ENCODE assay signal across 1 cellular context in the genomic region with DNA sequence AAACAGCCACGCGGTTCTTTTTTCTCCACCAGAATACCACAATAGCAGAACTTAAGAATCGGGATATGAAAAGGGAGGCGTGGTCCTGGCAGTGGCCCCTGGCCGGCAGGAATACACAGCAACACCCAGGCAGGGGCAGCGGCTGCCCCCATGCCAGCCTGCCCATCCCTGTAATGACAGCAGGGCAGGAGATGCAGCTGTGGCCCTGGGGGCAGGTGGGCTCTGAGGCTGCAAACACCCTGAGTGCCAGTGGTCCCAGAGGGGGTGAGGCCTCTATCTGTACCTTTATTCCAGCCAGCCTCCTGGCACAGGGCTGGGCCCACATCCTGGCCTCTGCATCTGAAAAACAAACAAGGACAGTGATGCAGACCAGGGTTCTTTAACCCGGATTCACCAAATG.
TF ChIP-seq lines count a peak whose summit lies in the region.

No MANE protein-coding gene starts in this region.

TF ChIP-seq in GM12878, 131 proteins besides CTCF, POLR2A, EP300 and RAD21:
- TF ChIP-seq, protein P1, sequence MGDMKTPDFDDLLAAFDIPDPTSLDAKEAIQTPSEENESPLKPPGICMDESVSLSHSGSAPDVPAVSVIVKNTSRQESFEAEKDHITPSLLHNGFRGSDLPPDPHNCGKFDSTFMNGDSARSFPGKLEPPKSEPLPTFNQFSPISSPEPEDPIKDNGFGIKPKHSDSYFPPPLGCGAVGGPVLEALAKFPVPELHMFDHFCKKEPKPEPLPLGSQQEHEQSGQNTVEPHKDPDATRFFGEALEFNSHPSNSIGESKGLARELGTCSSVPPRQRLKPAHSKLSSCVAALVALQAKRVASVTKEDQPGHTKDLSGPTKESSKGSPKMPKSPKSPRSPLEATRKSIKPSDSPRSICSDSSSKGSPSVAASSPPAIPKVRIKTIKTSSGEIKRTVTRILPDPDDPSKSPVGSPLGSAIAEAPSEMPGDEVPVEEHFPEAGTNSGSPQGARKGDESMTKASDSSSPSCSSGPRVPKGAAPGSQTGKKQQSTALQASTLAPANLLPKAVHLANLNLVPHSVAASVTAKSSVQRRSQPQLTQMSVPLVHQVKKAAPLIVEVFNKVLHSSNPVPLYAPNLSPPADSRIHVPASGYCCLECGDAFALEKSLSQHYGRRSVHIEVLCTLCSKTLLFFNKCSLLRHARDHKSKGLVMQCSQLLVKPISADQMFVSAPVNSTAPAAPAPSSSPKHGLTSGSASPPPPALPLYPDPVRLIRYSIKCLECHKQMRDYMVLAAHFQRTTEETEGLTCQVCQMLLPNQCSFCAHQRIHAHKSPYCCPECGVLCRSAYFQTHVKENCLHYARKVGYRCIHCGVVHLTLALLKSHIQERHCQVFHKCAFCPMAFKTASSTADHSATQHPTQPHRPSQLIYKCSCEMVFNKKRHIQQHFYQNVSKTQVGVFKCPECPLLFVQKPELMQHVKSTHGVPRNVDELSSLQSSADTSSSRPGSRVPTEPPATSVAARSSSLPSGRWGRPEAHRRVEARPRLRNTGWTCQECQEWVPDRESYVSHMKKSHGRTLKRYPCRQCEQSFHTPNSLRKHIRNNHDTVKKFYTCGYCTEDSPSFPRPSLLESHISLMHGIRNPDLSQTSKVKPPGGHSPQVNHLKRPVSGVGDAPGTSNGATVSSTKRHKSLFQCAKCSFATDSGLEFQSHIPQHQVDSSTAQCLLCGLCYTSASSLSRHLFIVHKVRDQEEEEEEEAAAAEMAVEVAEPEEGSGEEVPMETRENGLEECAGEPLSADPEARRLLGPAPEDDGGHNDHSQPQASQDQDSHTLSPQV (IDR thresholded peaks at IDR 0.05) = no peak
- TF ChIP-seq TCF12 (IDR thresholded peaks at IDR 0.05; ENCODE audit: low read depth, low read length) (no peak), JUND (IDR thresholded peaks at IDR 0.05; ENCODE audit: low read depth, low read length) (no peak), SUPT20H (IDR thresholded peaks at IDR 0.05; ENCODE audit: borderline replicate concordance, control insufficient read depth, low read depth, low read length) (no peak), NFXL1 (IDR thresholded peaks at IDR 0.05; ENCODE audit: borderline replicate concordance) (no peak), SUZ12 (IDR thresholded peaks at IDR 0.05; ENCODE audit: unreplicated experiment) (no peak), CBFB (IDR thresholded peaks at IDR 0.05; ENCODE audit: low read depth) (no peak), YY1 (IDR thresholded peaks at IDR 0.05; ENCODE audit: low read depth, low read length) (no peak), HDGF (IDR thresholded peaks at IDR 0.05) (no peak), TCF7 (IDR thresholded peaks at IDR 0.05; ENCODE audit: borderline replicate concordance) (no peak), TAF1 (IDR thresholded peaks at IDR 0.05; ENCODE audit: borderline replicate concordance, low read depth, low read length) (no peak), ZNF207 (IDR thresholded peaks at IDR 0.05; ENCODE audit: borderline replicate concordance) (no peak), TBL1XR1 (IDR thresholded peaks at IDR 0.05; ENCODE audit: low read depth, low read length) (no peak), SIX5 (IDR thresholded peaks at IDR 0.05; ENCODE audit: low read depth, low read length, severe bottlenecking) (no peak)
- TF ChIP-seq, protein P2, sequence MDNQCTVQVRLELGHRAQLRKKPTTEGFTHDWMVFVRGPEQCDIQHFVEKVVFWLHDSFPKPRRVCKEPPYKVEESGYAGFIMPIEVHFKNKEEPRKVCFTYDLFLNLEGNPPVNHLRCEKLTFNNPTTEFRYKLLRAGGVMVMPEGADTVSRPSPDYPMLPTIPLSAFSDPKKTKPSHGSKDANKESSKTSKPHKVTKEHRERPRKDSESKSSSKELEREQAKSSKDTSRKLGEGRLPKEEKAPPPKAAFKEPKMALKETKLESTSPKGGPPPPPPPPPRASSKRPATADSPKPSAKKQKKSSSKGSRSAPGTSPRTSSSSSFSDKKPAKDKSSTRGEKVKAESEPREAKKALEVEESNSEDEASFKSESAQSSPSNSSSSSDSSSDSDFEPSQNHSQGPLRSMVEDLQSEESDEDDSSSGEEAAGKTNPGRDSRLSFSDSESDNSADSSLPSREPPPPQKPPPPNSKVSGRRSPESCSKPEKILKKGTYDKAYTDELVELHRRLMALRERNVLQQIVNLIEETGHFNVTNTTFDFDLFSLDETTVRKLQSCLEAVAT (IDR thresholded peaks at IDR 0.05) = no peak
- TF ChIP-seq, protein P3, sequence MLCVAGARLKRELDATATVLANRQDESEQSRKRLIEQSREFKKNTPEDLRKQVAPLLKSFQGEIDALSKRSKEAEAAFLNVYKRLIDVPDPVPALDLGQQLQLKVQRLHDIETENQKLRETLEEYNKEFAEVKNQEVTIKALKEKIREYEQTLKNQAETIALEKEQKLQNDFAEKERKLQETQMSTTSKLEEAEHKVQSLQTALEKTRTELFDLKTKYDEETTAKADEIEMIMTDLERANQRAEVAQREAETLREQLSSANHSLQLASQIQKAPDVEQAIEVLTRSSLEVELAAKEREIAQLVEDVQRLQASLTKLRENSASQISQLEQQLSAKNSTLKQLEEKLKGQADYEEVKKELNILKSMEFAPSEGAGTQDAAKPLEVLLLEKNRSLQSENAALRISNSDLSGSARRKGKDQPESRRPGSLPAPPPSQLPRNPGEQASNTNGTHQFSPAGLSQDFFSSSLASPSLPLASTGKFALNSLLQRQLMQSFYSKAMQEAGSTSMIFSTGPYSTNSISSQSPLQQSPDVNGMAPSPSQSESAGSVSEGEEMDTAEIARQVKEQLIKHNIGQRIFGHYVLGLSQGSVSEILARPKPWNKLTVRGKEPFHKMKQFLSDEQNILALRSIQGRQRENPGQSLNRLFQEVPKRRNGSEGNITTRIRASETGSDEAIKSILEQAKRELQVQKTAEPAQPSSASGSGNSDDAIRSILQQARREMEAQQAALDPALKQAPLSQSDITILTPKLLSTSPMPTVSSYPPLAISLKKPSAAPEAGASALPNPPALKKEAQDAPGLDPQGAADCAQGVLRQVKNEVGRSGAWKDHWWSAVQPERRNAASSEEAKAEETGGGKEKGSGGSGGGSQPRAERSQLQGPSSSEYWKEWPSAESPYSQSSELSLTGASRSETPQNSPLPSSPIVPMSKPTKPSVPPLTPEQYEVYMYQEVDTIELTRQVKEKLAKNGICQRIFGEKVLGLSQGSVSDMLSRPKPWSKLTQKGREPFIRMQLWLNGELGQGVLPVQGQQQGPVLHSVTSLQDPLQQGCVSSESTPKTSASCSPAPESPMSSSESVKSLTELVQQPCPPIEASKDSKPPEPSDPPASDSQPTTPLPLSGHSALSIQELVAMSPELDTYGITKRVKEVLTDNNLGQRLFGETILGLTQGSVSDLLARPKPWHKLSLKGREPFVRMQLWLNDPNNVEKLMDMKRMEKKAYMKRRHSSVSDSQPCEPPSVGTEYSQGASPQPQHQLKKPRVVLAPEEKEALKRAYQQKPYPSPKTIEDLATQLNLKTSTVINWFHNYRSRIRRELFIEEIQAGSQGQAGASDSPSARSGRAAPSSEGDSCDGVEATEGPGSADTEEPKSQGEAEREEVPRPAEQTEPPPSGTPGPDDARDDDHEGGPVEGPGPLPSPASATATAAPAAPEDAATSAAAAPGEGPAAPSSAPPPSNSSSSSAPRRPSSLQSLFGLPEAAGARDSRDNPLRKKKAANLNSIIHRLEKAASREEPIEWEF (IDR thresholded peaks at IDR 0.05; ENCODE audit: insufficient replicate concordance, low read depth, low read length) = no peak
- TF ChIP-seq, protein P4, sequence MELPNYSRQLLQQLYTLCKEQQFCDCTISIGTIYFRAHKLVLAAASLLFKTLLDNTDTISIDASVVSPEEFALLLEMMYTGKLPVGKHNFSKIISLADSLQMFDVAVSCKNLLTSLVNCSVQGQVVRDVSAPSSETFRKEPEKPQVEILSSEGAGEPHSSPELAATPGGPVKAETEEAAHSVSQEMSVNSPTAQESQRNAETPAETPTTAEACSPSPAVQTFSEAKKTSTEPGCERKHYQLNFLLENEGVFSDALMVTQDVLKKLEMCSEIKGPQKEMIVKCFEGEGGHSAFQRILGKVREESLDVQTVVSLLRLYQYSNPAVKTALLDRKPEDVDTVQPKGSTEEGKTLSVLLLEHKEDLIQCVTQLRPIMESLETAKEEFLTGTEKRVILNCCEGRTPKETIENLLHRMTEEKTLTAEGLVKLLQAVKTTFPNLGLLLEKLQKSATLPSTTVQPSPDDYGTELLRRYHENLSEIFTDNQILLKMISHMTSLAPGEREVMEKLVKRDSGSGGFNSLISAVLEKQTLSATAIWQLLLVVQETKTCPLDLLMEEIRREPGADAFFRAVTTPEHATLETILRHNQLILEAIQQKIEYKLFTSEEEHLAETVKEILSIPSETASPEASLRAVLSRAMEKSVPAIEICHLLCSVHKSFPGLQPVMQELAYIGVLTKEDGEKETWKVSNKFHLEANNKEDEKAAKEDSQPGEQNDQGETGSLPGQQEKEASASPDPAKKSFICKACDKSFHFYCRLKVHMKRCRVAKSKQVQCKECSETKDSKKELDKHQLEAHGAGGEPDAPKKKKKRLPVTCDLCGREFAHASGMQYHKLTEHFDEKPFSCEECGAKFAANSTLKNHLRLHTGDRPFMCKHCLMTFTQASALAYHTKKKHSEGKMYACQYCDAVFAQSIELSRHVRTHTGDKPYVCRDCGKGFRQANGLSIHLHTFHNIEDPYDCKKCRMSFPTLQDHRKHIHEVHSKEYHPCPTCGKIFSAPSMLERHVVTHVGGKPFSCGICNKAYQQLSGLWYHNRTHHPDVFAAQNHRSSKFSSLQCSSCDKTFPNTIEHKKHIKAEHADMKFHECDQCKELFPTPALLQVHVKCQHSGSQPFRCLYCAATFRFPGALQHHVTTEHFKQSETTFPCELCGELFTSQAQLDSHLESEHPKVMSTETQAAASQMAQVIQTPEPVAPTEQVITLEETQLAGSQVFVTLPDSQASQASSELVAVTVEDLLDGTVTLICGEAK (IDR thresholded peaks at IDR 0.05; ENCODE audit: borderline replicate concordance) = no peak
- TF ChIP-seq, protein P5, sequence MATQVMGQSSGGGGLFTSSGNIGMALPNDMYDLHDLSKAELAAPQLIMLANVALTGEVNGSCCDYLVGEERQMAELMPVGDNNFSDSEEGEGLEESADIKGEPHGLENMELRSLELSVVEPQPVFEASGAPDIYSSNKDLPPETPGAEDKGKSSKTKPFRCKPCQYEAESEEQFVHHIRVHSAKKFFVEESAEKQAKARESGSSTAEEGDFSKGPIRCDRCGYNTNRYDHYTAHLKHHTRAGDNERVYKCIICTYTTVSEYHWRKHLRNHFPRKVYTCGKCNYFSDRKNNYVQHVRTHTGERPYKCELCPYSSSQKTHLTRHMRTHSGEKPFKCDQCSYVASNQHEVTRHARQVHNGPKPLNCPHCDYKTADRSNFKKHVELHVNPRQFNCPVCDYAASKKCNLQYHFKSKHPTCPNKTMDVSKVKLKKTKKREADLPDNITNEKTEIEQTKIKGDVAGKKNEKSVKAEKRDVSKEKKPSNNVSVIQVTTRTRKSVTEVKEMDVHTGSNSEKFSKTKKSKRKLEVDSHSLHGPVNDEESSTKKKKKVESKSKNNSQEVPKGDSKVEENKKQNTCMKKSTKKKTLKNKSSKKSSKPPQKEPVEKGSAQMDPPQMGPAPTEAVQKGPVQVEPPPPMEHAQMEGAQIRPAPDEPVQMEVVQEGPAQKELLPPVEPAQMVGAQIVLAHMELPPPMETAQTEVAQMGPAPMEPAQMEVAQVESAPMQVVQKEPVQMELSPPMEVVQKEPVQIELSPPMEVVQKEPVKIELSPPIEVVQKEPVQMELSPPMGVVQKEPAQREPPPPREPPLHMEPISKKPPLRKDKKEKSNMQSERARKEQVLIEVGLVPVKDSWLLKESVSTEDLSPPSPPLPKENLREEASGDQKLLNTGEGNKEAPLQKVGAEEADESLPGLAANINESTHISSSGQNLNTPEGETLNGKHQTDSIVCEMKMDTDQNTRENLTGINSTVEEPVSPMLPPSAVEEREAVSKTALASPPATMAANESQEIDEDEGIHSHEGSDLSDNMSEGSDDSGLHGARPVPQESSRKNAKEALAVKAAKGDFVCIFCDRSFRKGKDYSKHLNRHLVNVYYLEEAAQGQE (IDR thresholded peaks at IDR 0.05; ENCODE audit: low read depth, low read length) = no peak
